In the genomic region with DNA sequence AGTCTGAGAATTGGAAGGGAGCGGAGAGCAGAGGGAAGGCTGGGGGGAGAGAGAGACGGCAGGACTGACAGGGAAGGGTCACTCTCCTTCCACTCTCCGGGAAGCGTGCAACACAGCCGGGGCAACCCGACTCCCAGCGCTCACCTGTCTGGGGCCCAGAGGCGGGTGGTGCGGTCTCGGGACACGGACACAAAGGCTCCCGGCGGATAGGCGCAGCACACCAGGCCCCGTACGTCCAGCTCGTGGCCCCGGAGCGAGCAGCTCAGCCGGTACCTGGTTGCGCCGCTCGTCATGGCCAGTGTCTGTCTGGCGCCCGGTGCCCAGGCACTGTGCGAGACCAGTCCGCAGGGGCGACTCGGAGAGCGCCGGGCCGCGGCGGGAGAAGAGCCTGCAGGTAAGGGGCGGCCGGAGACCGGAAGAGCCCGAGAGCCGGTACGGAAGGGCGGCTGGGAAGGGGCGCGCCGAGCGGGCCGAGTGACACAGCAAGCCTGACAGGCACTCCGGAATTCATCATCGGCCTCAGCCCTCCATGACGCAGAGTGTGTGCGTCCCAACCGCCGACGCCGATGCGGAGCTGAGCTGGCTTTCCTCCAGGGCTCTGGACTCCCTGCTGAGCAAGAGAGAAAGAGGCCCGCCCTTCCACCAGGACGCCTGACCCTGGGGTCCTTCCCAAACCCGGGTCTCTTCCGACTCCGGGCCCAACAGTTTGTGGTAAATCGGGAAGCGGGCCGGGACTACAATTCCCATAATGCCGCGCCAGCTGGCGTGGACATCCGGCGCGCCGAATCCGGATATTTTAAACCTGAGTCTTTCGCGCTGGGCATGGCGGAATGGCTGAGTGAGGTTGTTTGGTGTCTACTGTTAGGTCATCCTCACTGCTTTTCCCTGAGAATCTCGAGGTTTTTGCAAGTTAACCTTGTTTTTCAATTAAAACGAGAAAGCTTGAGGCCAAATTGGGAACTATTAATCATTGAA, we compare ENCODE assay signal across 1 cellular context.
A peak's percentile ranks its signal among the peaks of the same experiment; 100 is the strongest.
TF ChIP-seq lines count a peak whose summit lies in the region.

A gene (minus strand): TSS at position 490 of the 975 bp plus-strand sequence. CDS start 197 bp downstream, at position 293.

TF ChIP-seq in HepG2, 621 proteins besides CTCF, POLR2A, EP300 and RAD21 (continued from another document):
- TF ChIP-seq, protein P1, sequence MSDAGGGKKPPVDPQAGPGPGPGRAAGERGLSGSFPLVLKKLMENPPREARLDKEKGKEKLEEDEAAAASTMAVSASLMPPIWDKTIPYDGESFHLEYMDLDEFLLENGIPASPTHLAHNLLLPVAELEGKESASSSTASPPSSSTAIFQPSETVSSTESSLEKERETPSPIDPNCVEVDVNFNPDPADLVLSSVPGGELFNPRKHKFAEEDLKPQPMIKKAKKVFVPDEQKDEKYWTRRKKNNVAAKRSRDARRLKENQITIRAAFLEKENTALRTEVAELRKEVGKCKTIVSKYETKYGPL (CRISPR knock-in tag; IDR thresholded peaks at IDR 0.05), result no peak; the same call in 1 of the 2 replicates
- no peak for TF ChIP-seq ZNF75D (CRISPR knock-in tag; IDR thresholded peaks at IDR 0.05; ENCODE audit: borderline replicate concordance)
- peak; percentile 79 for TF ChIP-seq FOXC1 (CRISPR knock-in tag; IDR thresholded peaks at IDR 0.05; ENCODE audit: borderline replicate concordance)
- TF ChIP-seq ZBTB20 (CRISPR knock-in tag; IDR thresholded peaks at IDR 0.05; ENCODE audit: borderline replicate concordance, low read depth), result peak; percentile 52; the same call in 1 of the 2 replicates
